Comparison of ENCODE assay signal across 12 cellular contexts in genomic region chr4:87506974-87507701, GRCh38. TPM values are rescaled to one million over a fixed set of nuclear protein-coding genes. Genes with fewer than 3 reads are reported as not detected.
DNase-seq lines count a peak whose midpoint lies in the region; ATAC-seq and TF ChIP-seq lines count a peak whose summit lies in the region.
"Had no signal": no experiment of that assay in that cellular context is flagged by ENCODE, and none has a peak within 500 bp of the region (broad histone marks: within the 10 kb centered on the region; RNA-seq: fewer than 3 reads in every experiment).

No MANE protein-coding gene starts in this region.

- no peak for TF ChIP-seq POLR2A in body of pancreas (IDR thresholded peaks at IDR 0.05)

- WGBS in body of pancreas, 2 donors, result 62 to 65% methylated on average over 4 of the region's 4 CpGs

- intact Hi-C loops in body of pancreas (cut with DNase I) (no loop called here), left ventricle myocardium superior (cut with micrococcal nuclease) (no loop called here)

- DNase-seq in GM04503 (ENCODE audit: low read depth), result peak; percentile 82
- DNase-seq in body of pancreas, result no peak
- no peak for DNase-seq in left ventricle myocardium superior
- no peak for DNase-seq in DMS53 treated with DMSO at 0.1 percent for 48 hours (lab: John Stamatoyannopoulos, UW; ENCODE audit: unreplicated experiment)
- DNase-seq in GOT3 (lab: John Stamatoyannopoulos, UW), result no peak
- no peak for DNase-seq in stimulated activated CD4-positive, alpha-beta T cell treated with anti-CD3 and anti-CD28 coated beads, Interleukin-4, amount 100 ng/mL, for 4 hours
- no peak for DNase-seq in ecto neural progenitor cell (ENCODE audit: low spot score)
- DNase-seq: activated CD4-positive, alpha-beta T cell treated with anti-CD3 and anti-CD28 coated beads, Interleukin-2, amount 50 U/mL, for 4 hours; activated naive CD4-positive, alpha-beta T cell treated with anti-CD3 and anti-CD28 coated beads for 36 hours; NCI-H510A treated with DMSO at 0.1 percent for 48 hours had no signal

- H3K9me3 ChIP-seq in body of pancreas (no peaks in the 10 kb centered on the region), skeletal muscle tissue (ENCODE audit: control insufficient read depth in 3 of 3, low read length in 3 of 3) (no peaks in the 10 kb centered on the region)

- H3K36me3 ChIP-seq in body of pancreas (replicated peaks in 1 of 2; ENCODE audit: insufficient read depth in 1 of 2, low read depth in 2 of 2) (no peaks in the 10 kb centered on the region), skeletal muscle tissue (ENCODE audit: control insufficient read depth in 3 of 3, insufficient read depth in 3 of 3, low read length in 3 of 3) (peaks cover 0 to 6% (median 5%) of the 10 kb centered on the region in 3 donors)

- ATAC-seq in body of pancreas (peak; percentile 40), left ventricle myocardium superior (peak; percentile 28)
- ATAC-seq: esophagus mucosa had no signal

- H3K4me3 ChIP-seq in body of pancreas (no peak overlapping the region), skeletal muscle tissue (ENCODE audit: low read length in 3 of 3) (no peak overlapping the region)

- TF ChIP-seq CTCF in body of pancreas (IDR thresholded peaks at IDR 0.05), result no peak

- no peaks in the 10 kb centered on the region for H3K4me1 ChIP-seq in body of pancreas
- peaks cover 5 to 12% (median 8%) of the 10 kb centered on the region in 3 donors for H3K4me1 ChIP-seq in skeletal muscle tissue (ENCODE audit: control insufficient read depth in 3 of 3, insufficient read depth in 3 of 3, low read length in 3 of 3)

- H3K27ac ChIP-seq in body of pancreas (no peak overlapping the region), skeletal muscle tissue (ENCODE audit: low read depth, low read length) (peak overlapping the region; percentile 32)

- H3K27me3 ChIP-seq in body of pancreas (no peaks in the 10 kb centered on the region), skeletal muscle tissue (ENCODE audit: control insufficient read depth in 3 of 3, insufficient read depth in 3 of 3, low read length in 3 of 3) (no peaks in the 10 kb centered on the region)

- H3K9ac ChIP-seq in skeletal muscle tissue (ENCODE audit: low read depth in 1 of 3, low read length in 3 of 3), result no peak overlapping the region

RNA-seq across cellular contexts. Expression of gene SPARCL1, which starts 22.0 kb away (rescaled TPM):
- total RNA-seq in body of pancreas (100 to 1,000 TPM; 137 to 141 TPM), left ventricle myocardium superior (354 TPM), skeletal muscle tissue (116 TPM)
- total RNA-seq: activated naive CD4-positive, alpha-beta T cell treated with anti-CD3 and anti-CD28 coated beads for 36 hours had no signal
